ENCODE assay signal across 15 cellular contexts in genomic region chr16:3072166-3072565, GRCh38. TPM values are rescaled to one million over a fixed set of nuclear protein-coding genes. Genes with fewer than 3 reads are reported as not detected.
DNase-seq lines count a peak whose midpoint lies in the region; ATAC-seq, FAIRE-seq and TF ChIP-seq lines count a peak whose summit lies in the region.
"Not testable (repeated sequence)": the region's sequence is repeated elsewhere in the genome, so short reads cannot be mapped to it uniquely, and the experiment has no call there.
"Had no signal": no experiment of that assay in that cellular context is flagged by ENCODE, and none has a peak within 500 bp of the region (broad histone marks: within the 10 kb centered on the region; RNA-seq: fewer than 3 reads in every experiment).

No MANE protein-coding gene starts in this region.

- CTCF ChIA-PET in HEK293 (lab: Yijun Ruan, JAX), result interaction anchor here (0.9 kb wide), 1 partner anchor 20 kb away, joined by 3 read pairs; no protein-coding TSS in a partner anchor
- CTCF ChIA-PET in WTC11 (lab: Charles Lee), result not testable (repeated sequence)

- not testable (repeated sequence) for TF ChIP-seq CTCF in HEK293 (tag by site-specific recombination; IDR thresholded peaks at IDR 0.05); WTC11 (IDR thresholded peaks at IDR 0.05); bronchial epithelial cell (IDR thresholded peaks at IDR 0.05; ENCODE audit: insufficient read depth, low read length, severe bottlenecking); upper lobe of right lung (IDR thresholded peaks at IDR 0.05)

- FAIRE-seq in bronchial epithelial cell (lab: Jason Lieb, UNC), result peak; percentile 77

- peaks cover 12% of the 10 kb centered on the region for H3K27me3 Mint-ChIP-seq in WTC11 (ENCODE audit: low read depth)
- not testable (repeated sequence) for H3K27me3 Mint-ChIP-seq in activated T-cell treated with anti-CD3 and anti-CD28 coated beads, Interleukin-2, amount 50 U/mL, for 72 hours (ENCODE audit: low read depth); naive thymus-derived CD8-positive, alpha-beta T cell

- H3K4me3 ChIP-seq in HEK293 (ENCODE audit: low read depth, low read length); bronchial epithelial cell (ENCODE audit: low read depth, low read length); upper lobe of right lung: not testable (repeated sequence)

- H3K4me1 Mint-ChIP-seq in WTC11, result peaks cover 33% of the 10 kb centered on the region
- H3K4me1 Mint-ChIP-seq in activated T-cell treated with anti-CD3 and anti-CD28 coated beads, Interleukin-2, amount 50 U/mL, for 72 hours (ENCODE audit: low read depth), result peaks cover 93% of the 10 kb centered on the region
- H3K4me1 Mint-ChIP-seq in naive thymus-derived CD8-positive, alpha-beta T cell, result peaks cover 57 to 95% (median 85%) of the 10 kb centered on the region in 4 donors

- POLR2A ChIA-PET in HEK293 (lab: Yijun Ruan, JAX); WTC11 (lab: Charles Lee): not testable (repeated sequence)
- POLR2A ChIA-PET in naive thymus-derived CD8-positive, alpha-beta T cell (lab: Charles Lee), result interaction anchor here (2.2 to 17.1 kb wide), 4 partner anchors 10 to 57 kb away, joined by 7 to 261 read pairs (median 8); partner anchors contain the start of gene ZSCAN10

- not testable (repeated sequence) for H3K27me3 ChIP-seq in bronchial epithelial cell (ENCODE audit: control insufficient read depth, insufficient read depth, low read length); upper lobe of right lung

- not testable (repeated sequence) for H3K4me1 ChIP-seq in HEK293 (ENCODE audit: control insufficient read depth, insufficient read depth, low read length); upper lobe of right lung

- not testable (repeated sequence) for H3K36me3 Mint-ChIP-seq in WTC11
- H3K36me3 Mint-ChIP-seq in activated T-cell treated with anti-CD3 and anti-CD28 coated beads, Interleukin-2, amount 50 U/mL, for 72 hours (ENCODE audit: insufficient read depth in 2 of 2), result peaks cover 20 to 24% of the 10 kb centered on the region in 2 donors
- H3K36me3 Mint-ChIP-seq in naive thymus-derived CD8-positive, alpha-beta T cell, result peaks cover 0 to 30% (median 4%) of the 10 kb centered on the region in 3 donors

- not testable (repeated sequence) for H3K9me3 ChIP-seq in HEK293 (ENCODE audit: control insufficient read depth, insufficient read depth, low read depth, low read length); upper lobe of right lung

- ATAC-seq in WTC11, result peak; percentile 19
- ATAC-seq in activated T-cell treated with anti-CD3 and anti-CD28 coated beads, Interleukin-2, amount 50 U/mL, for 72 hours (replicated peaks in 1 of 2); naive thymus-derived CD8-positive, alpha-beta T cell: not testable (repeated sequence)
- peak; percentile 3 for ATAC-seq in upper lobe of right lung

- not testable (repeated sequence) for H3K9me3 Mint-ChIP-seq in WTC11; activated T-cell treated with anti-CD3 and anti-CD28 coated beads, Interleukin-2, amount 50 U/mL, for 72 hours; naive thymus-derived CD8-positive, alpha-beta T cell

- H3K4me3 Mint-ChIP-seq in WTC11, result not testable (repeated sequence)
- H3K4me3 Mint-ChIP-seq in activated T-cell treated with anti-CD3 and anti-CD28 coated beads, Interleukin-2, amount 50 U/mL, for 72 hours, result peak overlapping the region; percentile 5 to 39
- peak overlapping the region in 7 of 10 donors; percentile 29 to 75 (median 63) for H3K4me3 Mint-ChIP-seq in naive thymus-derived CD8-positive, alpha-beta T cell

- not testable (repeated sequence) for H3K27ac ChIP-seq in HEK293 (ENCODE audit: extremely low read depth, low read depth, low read length); upper lobe of right lung

- not testable (repeated sequence) for H3K27ac Mint-ChIP-seq in WTC11; activated T-cell treated with anti-CD3 and anti-CD28 coated beads, Interleukin-2, amount 50 U/mL, for 72 hours
- H3K27ac Mint-ChIP-seq in naive thymus-derived CD8-positive, alpha-beta T cell, result peak overlapping the region; percentile 66 to 100 (median 91)

- intact Hi-C loops in upper lobe of right lung (cut with DNase I), result not testable (repeated sequence)

- DNase-seq in WTC11 (ENCODE audit: low spot score); activated T-cell treated with anti-CD3 and anti-CD28 coated beads, Interleukin-2, amount 50 U/mL, for 72 hours; bronchial epithelial cell (ENCODE audit: low read depth); naive thymus-derived CD8-positive, alpha-beta T cell; upper lobe of right lung: not testable (repeated sequence)

- not testable (repeated sequence) for H3K36me3 ChIP-seq in HEK293 (ENCODE audit: control insufficient read depth in 2 of 2, insufficient read depth in 1 of 2, low read length in 2 of 2); bronchial epithelial cell (ENCODE audit: control insufficient read depth, insufficient read depth, low read length); upper lobe of right lung

TF ChIP-seq in HEK293, 187 proteins besides CTCF, POLR2A, EP300 and RAD21:
- TF ChIP-seq KLF1 (tag by site-specific recombination; IDR thresholded peaks at IDR 0.05), result peak; percentile 53; the same call in 1 of the 2 replicates
TF ChIP-seq in HEK293: peak in this region for 1; not testable (repeated sequence) for 186.

RNA-seq across cellular contexts. Expression of gene IL32, which starts 6.7 kb away (rescaled TPM):
- total RNA-seq in WTC11 (2021) (3.5 to 4.7 TPM (median 3.6 TPM) in 3 replicates), bronchial epithelial cell (0.53 and 2.8 TPM in 2 replicates), upper lobe of right lung (91.5 TPM)
- total RNA-seq in activated T-cell treated with anti-CD3 and anti-CD28 coated beads, Interleukin-2, amount 50 U/mL, for 72 hours, result 1,000 to 10,000 TPM; 1,427 to 2,251 TPM
- 100 to 1,000 TPM; 363 to 375 TPM for total RNA-seq in naive thymus-derived CD8-positive, alpha-beta T cell
- 1,000 to 10,000 TPM; 1,686 to 2,118 (median 1,952) TPM for polyA plus RNA-seq in naive thymus-derived CD8-positive, alpha-beta T cell

RNA-seq across cellular contexts. Expression of gene MMP25, which starts 25.8 kb away (rescaled TPM):
- total RNA-seq in WTC11 (2021), result 41.2 to 49.0 TPM (median 43.3 TPM) in 3 replicates
- total RNA-seq in activated T-cell treated with anti-CD3 and anti-CD28 coated beads, Interleukin-2, amount 50 U/mL, for 72 hours, result 1 to 10 TPM; 2.3 to 5.2 TPM
- total RNA-seq in bronchial epithelial cell, result under 0.01 and 0.13 TPM in 2 replicates
- total RNA-seq in naive thymus-derived CD8-positive, alpha-beta T cell, result under 1 TPM; 0.38 to 0.60 TPM
- under 1 TPM; 0.36 to 0.94 (median 0.60) TPM for polyA plus RNA-seq in naive thymus-derived CD8-positive, alpha-beta T cell
- total RNA-seq in upper lobe of right lung, result 12.8 TPM
- total RNA-seq: RPMI7951 had no signal

RNA-seq across cellular contexts. Expression of gene ZSCAN10, which starts 26.9 kb away (rescaled TPM):
- total RNA-seq in WTC11 (2021) (263 to 286 TPM (median 271 TPM) in 3 replicates), bronchial epithelial cell (not detected in 2 replicates), upper lobe of right lung (not detected)
- total RNA-seq in activated T-cell treated with anti-CD3 and anti-CD28 coated beads, Interleukin-2, amount 50 U/mL, for 72 hours, result under 1 TPM; 0.28 to 0.48 TPM
- under 1 TPM in 1 of 2 experiments, not detected in 1; 0.26 TPM for total RNA-seq in naive thymus-derived CD8-positive, alpha-beta T cell
- not detected for polyA plus RNA-seq in naive thymus-derived CD8-positive, alpha-beta T cell
- total RNA-seq: activated CD8-positive, alpha-beta memory T cell treated with anti-CD3 and anti-CD28 coated beads for 36 hours; glomerular endothelial cell; H4; kidney epithelial cell; mammary epithelial cell; renal cortical epithelial cell; RPMI7951; tibial nerve had no signal
- polyA plus RNA-seq: cardiac muscle cell, mammary epithelial cell had no signal

RNA-seq across cellular contexts. Expression of gene BICDL2, which starts 35.4 kb away (rescaled TPM):
- total RNA-seq in WTC11 (2021), result 27.3 to 28.5 TPM (median 28.2 TPM) in 3 replicates
- under 1 TPM in 1 of 2 donors, not detected in 1; 0.30 TPM for total RNA-seq in activated T-cell treated with anti-CD3 and anti-CD28 coated beads, Interleukin-2, amount 50 U/mL, for 72 hours
- 24.5 and 56.1 TPM in 2 replicates for total RNA-seq in bronchial epithelial cell
- total RNA-seq in naive thymus-derived CD8-positive, alpha-beta T cell, result not detected
- not detected for polyA plus RNA-seq in naive thymus-derived CD8-positive, alpha-beta T cell
- 16.3 TPM for total RNA-seq in upper lobe of right lung
- total RNA-seq: cardiac muscle cell, glomerular endothelial cell, tibial nerve had no signal
- polyA plus RNA-seq: cardiac muscle cell had no signal

RNA-seq across cellular contexts. Expression of gene ZNF205, which starts 40.2 kb away (rescaled TPM):
- total RNA-seq in WTC11 (2021), result 17.7 to 22.7 TPM (median 21.3 TPM) in 3 replicates
- under 1 TPM; 0.12 to 0.28 TPM for total RNA-seq in activated T-cell treated with anti-CD3 and anti-CD28 coated beads, Interleukin-2, amount 50 U/mL, for 72 hours
- 17.5 and 22.4 TPM in 2 replicates for total RNA-seq in bronchial epithelial cell
- total RNA-seq in naive thymus-derived CD8-positive, alpha-beta T cell, result not detected
- not detected for polyA plus RNA-seq in naive thymus-derived CD8-positive, alpha-beta T cell
- 11.7 TPM for total RNA-seq in upper lobe of right lung

Comparison
In these comparisons a context has a peak if more than half of its experiments do, and no peak if none do; other contexts are left out.
1. RNA of gene IL32, which starts 6.7 kb away (total RNA-seq): 1,427 to 2,251 TPM in activated T-cell treated with anti-CD3 and anti-CD28 coated beads, Interleukin-2, amount 50 U/mL, for 72 hours, 363 to 375 TPM in naive thymus-derived CD8-positive, alpha-beta T cell and 91.5 TPM in upper lobe of right lung (single experiment); 3.5 to 4.7 TPM in WTC11 and 0.53 to 2.8 TPM in bronchial epithelial cell; every median in the first group is over 10 times any median in the second.
2. RNA of gene ZSCAN10, which starts 26.9 kb away (total RNA-seq): 263 to 286 TPM in WTC11; 0.28 to 0.48 TPM in activated T-cell treated with anti-CD3 and anti-CD28 coated beads, Interleukin-2, amount 50 U/mL, for 72 hours, 0.26 TPM in naive thymus-derived CD8-positive, alpha-beta T cell, not detected in upper lobe of right lung (single experiment) and not detected in bronchial epithelial cell; every median in the first group is over 100 times any median in the second.